Comparison of ENCODE assay signal across 8 cellular contexts in the genomic region with DNA sequence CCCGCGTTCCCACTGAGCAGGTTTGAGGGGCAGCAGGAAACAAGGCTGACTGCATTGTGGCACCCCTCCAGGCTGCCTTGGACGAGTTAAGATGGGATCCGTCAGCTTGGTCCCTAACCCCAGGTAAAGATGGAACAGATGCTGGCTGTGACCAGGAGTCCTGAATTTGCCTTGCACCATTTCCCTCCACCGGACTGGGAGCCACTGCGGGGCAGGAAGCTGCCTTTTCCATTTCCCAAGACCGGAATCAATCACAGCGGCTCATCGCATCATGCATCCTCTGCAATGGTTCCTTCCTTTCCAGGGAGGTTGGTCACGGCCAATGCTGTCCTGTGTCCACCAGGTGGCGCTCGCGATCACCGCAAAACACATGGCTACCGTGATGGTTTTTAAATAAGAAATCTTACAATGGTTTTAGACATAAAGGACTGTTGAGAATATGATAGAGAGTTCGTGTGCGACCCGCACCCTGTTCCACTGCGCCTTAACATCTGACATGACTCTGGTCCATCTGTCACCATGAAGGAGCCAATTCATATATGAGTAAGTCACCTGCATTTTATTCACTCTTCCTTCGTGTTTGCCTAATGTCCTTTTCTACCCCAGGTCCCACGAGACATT. TPM values are rescaled to one million over a fixed set of nuclear protein-coding genes. Genes with fewer than 3 reads are reported as not detected.
A peak's percentile ranks its signal among the peaks of the same experiment; 100 is the strongest.
DNase-seq lines count a peak whose midpoint lies in the region; ATAC-seq and TF ChIP-seq lines count a peak whose summit lies in the region.

No MANE protein-coding gene starts in this region.

- H2BK120ac ChIP-seq in trophoblast cell (ENCODE audit: insufficient read depth, low read length, poor library complexity) = no peak overlapping the region

- H3K36me3 ChIP-seq in SU-DHL-6 (ENCODE audit: low read length) = no peaks in the 10 kb centered on the region
- H3K36me3 ChIP-seq in trophoblast cell (ENCODE audit: control insufficient read depth in 1 of 2, insufficient read depth in 2 of 2, low read length in 2 of 2) = no peaks in the 10 kb centered on the region

- H3K9ac ChIP-seq in SU-DHL-6 (ENCODE audit: low read length) (peak overlapping the region; percentile 8; the same call in 1 of the 2 replicates), trophoblast cell (ENCODE audit: low read length) (no peak overlapping the region)

- H3K4me2 ChIP-seq in SU-DHL-6 (ENCODE audit: low read depth, low read length, poor library complexity, severe bottlenecking) = peak overlapping the region; percentile 11
- H3K4me2 ChIP-seq in trophoblast cell (ENCODE audit: low read length) = peak overlapping the region; percentile 10

- H3K4me3 Mint-ChIP-seq in activated naive CD4-positive, alpha-beta T cell treated with anti-CD3 and anti-CD28 coated beads, Interleukin-2, amount 50 U/mL, for 24 hours = no peak overlapping the region
- H3K4me3 Mint-ChIP-seq in type B pancreatic cell = peak overlapping the region; percentile 21

- H3K4me3 ChIP-seq in SU-DHL-6 (ENCODE audit: insufficient read depth, low read length, poor library complexity, severe bottlenecking) (no peak overlapping the region), trophoblast cell (ENCODE audit: low read depth, low read length) (no peak overlapping the region)

- no peaks in the 10 kb centered on the region for H4K20me1 ChIP-seq in SU-DHL-6 (ENCODE audit: low read depth, low read length)

- no peak overlapping the region for H3K18ac ChIP-seq in trophoblast cell (ENCODE audit: low read length)

- H3K9me3 Mint-ChIP-seq in activated naive CD4-positive, alpha-beta T cell treated with anti-CD3 and anti-CD28 coated beads, Interleukin-2, amount 50 U/mL, for 24 hours = no peaks in the 10 kb centered on the region
- H3K9me3 Mint-ChIP-seq in type B pancreatic cell = no peaks in the 10 kb centered on the region

- no peak overlapping the region for H4K8ac ChIP-seq in trophoblast cell (ENCODE audit: low read depth, low read length)

- no CpG with 5 or more reads among the region's 21 CpGs for WGBS in trophoblast cell (ENCODE audit: extremely low coverage, insufficient coverage, insufficient read length)

- no peak overlapping the region for H2BK5ac ChIP-seq in trophoblast cell (ENCODE audit: low read depth, low read length, poor library complexity)

- peaks cover 74% of the 10 kb centered on the region for H3K4me1 Mint-ChIP-seq in activated naive CD4-positive, alpha-beta T cell treated with anti-CD3 and anti-CD28 coated beads, Interleukin-2, amount 50 U/mL, for 24 hours
- H3K4me1 Mint-ChIP-seq in type B pancreatic cell (ENCODE audit: unreplicated experiment) = peaks cover 42% of the 10 kb centered on the region

- peak overlapping the region; percentile 34 for H2BK12ac ChIP-seq in trophoblast cell (ENCODE audit: low read length)

- H3K27ac Mint-ChIP-seq in activated naive CD4-positive, alpha-beta T cell treated with anti-CD3 and anti-CD28 coated beads, Interleukin-2, amount 50 U/mL, for 24 hours = peak overlapping the region; percentile 84
- H3K27ac Mint-ChIP-seq in type B pancreatic cell = peak overlapping the region; percentile 63

- H3K4ac ChIP-seq in trophoblast cell (ENCODE audit: low read depth, low read length) = no peak overlapping the region

- intact Hi-C loops in head of caudate nucleus (cut with DNase I) = loop anchor here (2.0 to 5.0 kb wide), 2 partner anchors 112 to 226 kb away; no protein-coding TSS in a partner anchor

- H3K9me2 ChIP-seq in SU-DHL-6 (replicated peaks; ENCODE audit: insufficient read depth, low read length) = no peaks in the 10 kb centered on the region

- H3K23ac ChIP-seq in trophoblast cell (ENCODE audit: low read length) = no peak overlapping the region

- H3K9me3 ChIP-seq in SU-DHL-6 (ENCODE audit: insufficient read depth, low read length) (no peaks in the 10 kb centered on the region), trophoblast cell (ENCODE audit: insufficient read depth, low read depth, low read length) (no peaks in the 10 kb centered on the region)

- no peak overlapping the region for H4K91ac ChIP-seq in trophoblast cell (ENCODE audit: low read depth, low read length)

- H3K14ac ChIP-seq in trophoblast cell (ENCODE audit: low read length) = no peak overlapping the region

- H3F3A ChIP-seq in SU-DHL-6 (ENCODE audit: insufficient read depth) = peaks cover 15% of the 10 kb centered on the region

- no peak overlapping the region for H2AFZ ChIP-seq in SU-DHL-6 (ENCODE audit: low read depth, low read length, severe bottlenecking)
- no peak overlapping the region for H2AFZ ChIP-seq in trophoblast cell (ENCODE audit: insufficient read depth, low read length, poor library complexity)

- H3K79me2 ChIP-seq in SU-DHL-6 (ENCODE audit: insufficient read depth, low read length) (no peaks in the 10 kb centered on the region), trophoblast cell (ENCODE audit: control insufficient read depth, insufficient read depth, low read length, poor library complexity) (no peaks in the 10 kb centered on the region)

- H3K4me1 ChIP-seq in trophoblast cell (ENCODE audit: control insufficient read depth in 1 of 2, insufficient read depth in 2 of 2, low read length in 2 of 2) = peaks cover 5 to 12% of the 10 kb centered on the region in 2 experiments

- H3K36me3 Mint-ChIP-seq in activated naive CD4-positive, alpha-beta T cell treated with anti-CD3 and anti-CD28 coated beads, Interleukin-2, amount 50 U/mL, for 24 hours = no peaks in the 10 kb centered on the region
- no peaks in the 10 kb centered on the region for H3K36me3 Mint-ChIP-seq in type B pancreatic cell

- H3K27me3 Mint-ChIP-seq in activated naive CD4-positive, alpha-beta T cell treated with anti-CD3 and anti-CD28 coated beads, Interleukin-2, amount 50 U/mL, for 24 hours = no peaks in the 10 kb centered on the region
- peaks cover 8% of the 10 kb centered on the region for H3K27me3 Mint-ChIP-seq in type B pancreatic cell

- no peak for ATAC-seq in GM21576 (IDR thresholded peaks at IDR 0.05; ENCODE audit: unreplicated experiment)

- H4K12ac ChIP-seq in trophoblast cell (ENCODE audit: low read depth, low read length) = no peak overlapping the region

- H3K27me3 ChIP-seq in SU-DHL-6 (ENCODE audit: low read length) (no peaks in the 10 kb centered on the region), trophoblast cell (ENCODE audit: insufficient read depth, low read length) (no peaks in the 10 kb centered on the region)

- H3K79me1 ChIP-seq in trophoblast cell (ENCODE audit: low read length) = peaks cover 8% of the 10 kb centered on the region

- TF ChIP-seq CTCF in SU-DHL-6 (IDR thresholded peaks at IDR 0.05; ENCODE audit: insufficient read depth, low read length, poor library complexity, severe bottlenecking) (peak; percentile 86), type B pancreatic cell (conservative IDR thresholded peaks at IDR 0.05) (peak; percentile 99)

- DNase-seq in GM04504 (ENCODE audit: low read depth) (peak; percentile 72), NCI-H1105 treated with DMSO at 0.1 percent for 48 hours (lab: John Stamatoyannopoulos, UW) (peak; percentile 63), head of caudate nucleus (peak; percentile 58 to 94 (median 85)), trophoblast cell (peak; percentile 88 to 97), type B pancreatic cell (ENCODE audit: extremely low spot score, unreplicated experiment) (peak; percentile 82)

- H3K27ac ChIP-seq in SU-DHL-6 (ENCODE audit: low read depth, low read length) = no peak overlapping the region
- H3K27ac ChIP-seq in trophoblast cell (ENCODE audit: low read depth, low read length) = no peak overlapping the region

- H2AK5ac ChIP-seq in trophoblast cell (ENCODE audit: low read length) = peak overlapping the region; percentile 26

RNA-seq across cellular contexts. Expression of gene MEAK7, which starts 6.8 kb away (rescaled TPM):
- 16.0 and 16.7 TPM in 2 replicates for polyA plus RNA-seq in trophoblast cell (2013)
- total RNA-seq in type B pancreatic cell (ENCODE audit: low replicate concordance) = 28.5 and 30.3 TPM in 2 replicates
